Comparison of ENCODE assay signal across 10 cellular contexts in genomic region chr2:228318218-228318617, GRCh38.
DNase-seq lines count a peak whose midpoint lies in the region; ATAC-seq, FAIRE-seq and TF ChIP-seq lines count a peak whose summit lies in the region.
"Had no signal": no experiment of that assay in that cellular context is flagged by ENCODE, and none has a peak within 500 bp of the region (broad histone marks: within the 10 kb centered on the region; RNA-seq: fewer than 3 reads in every experiment).

No MANE protein-coding gene starts in this region.

- WGBS in GM12878 (ENCODE audit: insufficient coverage, insufficient replicate concordance, low lambda C conversion rate, missing lambda C conversion rate), result 7% methylated on average over 1 of the region's 1 CpG

- TF ChIP-seq EP300 in GM12878 (IDR thresholded peaks at IDR 0.05; ENCODE audit: borderline replicate concordance in 1 of 2, control insufficient read depth in 1 of 2, low read depth in 2 of 2, low read length in 2 of 2), result no peak
- no peak for TF ChIP-seq EP300 in neural cell (conservative IDR thresholded peaks at IDR 0.05; ENCODE audit: poor library complexity, severe bottlenecking)

- no peaks in the 10 kb centered on the region for H3K27me3 Mint-ChIP-seq in activated T-cell treated with anti-CD3 and anti-CD28 coated beads, Interleukin-2, amount 50 U/mL, for 72 hours (ENCODE audit: low read depth)

- TF ChIP-seq RAD21 in GM12878 (IDR thresholded peaks at IDR 0.05; ENCODE audit: insufficient read depth, low read depth, low read length), result peak; percentile 23; the same call in 1 of the 2 replicates
- no peak for TF ChIP-seq RAD21 in neural cell (conservative IDR thresholded peaks at IDR 0.05)

- CTCF ChIA-PET in GM12878 (lab: Yijun Ruan, JAX), result no interaction called here

- SMC1A ChIA-PET in GM12878 (lab: Charles Lee; ENCODE audit: uncharacterized antibody, unreplicated experiment), result no interaction called here

- DNase-seq in MG63 (peak; percentile 38), GM12878 (ENCODE audit: low read depth, low spot score) (no peak), amygdala (lab: John Stamatoyannopoulos, UW) (no peak), NCI-H774 (lab: John Stamatoyannopoulos, UW) (no peak)
- no peak for DNase-seq in activated T-cell treated with anti-CD3 and anti-CD28 coated beads, Interleukin-2, amount 50 U/mL, for 72 hours
- no peak for DNase-seq in activated CD4-positive, alpha-beta T cell treated with anti-CD3 and anti-CD28 coated beads, Interleukin-2, amount 50 U/mL, for 1 hour

- TF ChIP-seq CTCF in GM12874 (IDR thresholded peaks at IDR 0.05; ENCODE audit: insufficient read depth, low read depth, low read length) (peak; percentile 50; the same call in 1 of the 2 replicates), GM12878 (IDR thresholded peaks at IDR 0.05 in 2 of 3, conservative IDR thresholded peaks at IDR 0.05 in 1 of 3; ENCODE audit: control insufficient read depth in 2 of 3, extremely low read depth in 1 of 3, insufficient read depth in 1 of 3, low read depth in 3 of 3, low read length in 3 of 3) (peak; percentile 36 to 48 (median 45); a peak in 4 of 6 replicates), neural cell (IDR thresholded peaks at IDR 0.05; ENCODE audit: poor library complexity, severe bottlenecking) (peak; percentile 26)

- no TSS peak for BruUV-seq in GM12878 (replicated peaks; lab: Mats Ljungman, UMichigan)

- H3K4me3 ChIP-seq in MG63, result no peak overlapping the region
- no peak overlapping the region for H3K4me3 ChIP-seq in GM12878
- H3K4me3 ChIP-seq in neural cell (ENCODE audit: low read length), result no peak overlapping the region
- H3K4me3 ChIP-seq: SK-N-MC had no signal

- no peaks in the 10 kb centered on the region for H3K36me3 Mint-ChIP-seq in activated T-cell treated with anti-CD3 and anti-CD28 coated beads, Interleukin-2, amount 50 U/mL, for 72 hours (ENCODE audit: insufficient read depth in 2 of 2)

- no peak overlapping the region for H3K4me2 ChIP-seq in GM12878 (ENCODE audit: control insufficient read depth, insufficient read depth)
- H3K4me2 ChIP-seq in neural cell (ENCODE audit: low read length), result no peak overlapping the region

- H4K20me1 ChIP-seq in GM12878 (ENCODE audit: control insufficient read depth, insufficient read depth), result no peaks in the 10 kb centered on the region
- H4K20me1 ChIP-seq in neural cell (ENCODE audit: insufficient read depth), result no peaks in the 10 kb centered on the region

- no peaks in the 10 kb centered on the region for H3K4me1 ChIP-seq in GM12878 (ENCODE audit: control insufficient read depth, insufficient read depth, low read length)

- H3K27me3 ChIP-seq in MG63 (no peaks in the 10 kb centered on the region), GM12878 (replicated peaks in 1 of 2; ENCODE audit: control insufficient read depth in 2 of 2, insufficient read depth in 2 of 2, low read length in 1 of 2) (no peaks in the 10 kb centered on the region), neural cell (ENCODE audit: insufficient read depth, low read depth, low read length) (no peaks in the 10 kb centered on the region)

- in situ Hi-C loops in GM12878 (cut with MboI), result no loop called here

- POLR2A ChIA-PET in GM12878 (lab: Charles Lee), result no interaction called here

- H3K4me1 Mint-ChIP-seq in activated T-cell treated with anti-CD3 and anti-CD28 coated beads, Interleukin-2, amount 50 U/mL, for 72 hours (ENCODE audit: low read depth), result no peaks in the 10 kb centered on the region

- peaks cover under 1 to 3% of the 10 kb centered on the region in 2 donors for H3K9me3 Mint-ChIP-seq in activated T-cell treated with anti-CD3 and anti-CD28 coated beads, Interleukin-2, amount 50 U/mL, for 72 hours

- H2AFZ ChIP-seq in GM12878 (ENCODE audit: control insufficient read depth, low read depth, low read length) (no peak overlapping the region), neural cell (ENCODE audit: low read depth, low read length) (no peak overlapping the region)

- H3K9me2 ChIP-seq in neural cell (ENCODE audit: insufficient read depth, low read length), result no peaks in the 10 kb centered on the region

- H3K27ac Mint-ChIP-seq in activated T-cell treated with anti-CD3 and anti-CD28 coated beads, Interleukin-2, amount 50 U/mL, for 72 hours, result no peak overlapping the region

- H3K9me3 ChIP-seq in MG63 (no peaks in the 10 kb centered on the region), GM12878 (replicated peaks; ENCODE audit: control insufficient read depth, insufficient read depth, low read length) (no peaks in the 10 kb centered on the region), neural cell (ENCODE audit: low read length) (no peaks in the 10 kb centered on the region)

- FAIRE-seq in GM12878 (lab: Jason Lieb, UNC), result no peak
- FAIRE-seq: islet of Langerhans had no signal

- no peaks in the 10 kb centered on the region for H3K36me3 ChIP-seq in MG63
- no peaks in the 10 kb centered on the region for H3K36me3 ChIP-seq in GM12878 (ENCODE audit: control insufficient read depth in 2 of 2, insufficient read depth in 2 of 2, low read length in 1 of 2)
- H3K36me3 ChIP-seq in neural cell (ENCODE audit: insufficient read depth, low read length), result no peaks in the 10 kb centered on the region

- no peaks in the 10 kb centered on the region for H3K79me2 ChIP-seq in GM12878 (ENCODE audit: control insufficient read depth, insufficient read depth, low read length)
- no peaks in the 10 kb centered on the region for H3K79me2 ChIP-seq in neural cell (replicated peaks; ENCODE audit: insufficient read depth, low read length)

- intact Hi-C loops in GM12878 (cut with micrococcal nuclease; ENCODE audit: unreplicated experiment), result loop anchor here (1.0 kb wide), 1 partner anchor 340 kb away; no protein-coding TSS in a partner anchor

- H3K9ac ChIP-seq in GM12878 (ENCODE audit: control insufficient read depth, insufficient read depth, low read length) (no peak overlapping the region), neural cell (ENCODE audit: low read length) (no peak overlapping the region)

- H3K4me3 Mint-ChIP-seq in activated T-cell treated with anti-CD3 and anti-CD28 coated beads, Interleukin-2, amount 50 U/mL, for 72 hours, result no peak overlapping the region

- no peaks in the 10 kb centered on the region for H3F3A ChIP-seq in neural cell (ENCODE audit: insufficient read depth, low read length, poor library complexity, severe bottlenecking)

- peak; percentile 88 for ATAC-seq in GM12878
- no peak for ATAC-seq in activated T-cell treated with anti-CD3 and anti-CD28 coated beads, Interleukin-2, amount 50 U/mL, for 72 hours (replicated peaks in 1 of 2)

- TF ChIP-seq POLR2A in GM12878 (IDR thresholded peaks at IDR 0.05; ENCODE audit: low read depth, low read length), result no peak

- RAD21 ChIA-PET in GM12878 (lab: Charles Lee; ENCODE audit: unreplicated experiment), result no interaction called here

- H3K27ac ChIP-seq in GM12878 (ENCODE audit: control insufficient read depth, insufficient read depth) (no peak overlapping the region), neural cell (ENCODE audit: low read length) (no peak overlapping the region)
- H3K27ac ChIP-seq: SK-N-MC had no signal

TF ChIP-seq in GM12878, 131 proteins besides CTCF, POLR2A, EP300 and RAD21:
- TF ChIP-seq FOXM1 (IDR thresholded peaks at IDR 0.05; ENCODE audit: low read depth, low read length) (no peak), CREM (IDR thresholded peaks at IDR 0.05; ENCODE audit: low read depth) (no peak), SMC3 (IDR thresholded peaks at IDR 0.05; ENCODE audit: borderline replicate concordance, low read length) (peak; percentile 55; the same call in 1 of the 2 replicates), FOS (IDR thresholded peaks at IDR 0.05; ENCODE audit: borderline replicate concordance, extremely low read depth, insufficient read length) (no peak)

TF ChIP-seq in neural cell, 6 proteins besides CTCF, POLR2A, EP300 and RAD21:
- TF ChIP-seq TAF1 (IDR thresholded peaks at IDR 0.05; ENCODE audit: low read depth) (no peak), REST (IDR thresholded peaks at IDR 0.05; ENCODE audit: borderline replicate concordance) (no peak), SMC3 (conservative IDR thresholded peaks at IDR 0.05; ENCODE audit: poor library complexity) (no peak), MXI1 (conservative IDR thresholded peaks at IDR 0.05; ENCODE audit: poor library complexity, severe bottlenecking) (no peak), POLR2AphosphoS5 (IDR thresholded peaks at IDR 0.05) (no peak), EZH2 (IDR thresholded peaks at IDR 0.05; ENCODE audit: borderline replicate concordance, insufficient read depth, low read length, poor library complexity, severe bottlenecking) (no peak)
